21 cellular contexts compared by ENCODE assay signal in the genomic region with DNA sequence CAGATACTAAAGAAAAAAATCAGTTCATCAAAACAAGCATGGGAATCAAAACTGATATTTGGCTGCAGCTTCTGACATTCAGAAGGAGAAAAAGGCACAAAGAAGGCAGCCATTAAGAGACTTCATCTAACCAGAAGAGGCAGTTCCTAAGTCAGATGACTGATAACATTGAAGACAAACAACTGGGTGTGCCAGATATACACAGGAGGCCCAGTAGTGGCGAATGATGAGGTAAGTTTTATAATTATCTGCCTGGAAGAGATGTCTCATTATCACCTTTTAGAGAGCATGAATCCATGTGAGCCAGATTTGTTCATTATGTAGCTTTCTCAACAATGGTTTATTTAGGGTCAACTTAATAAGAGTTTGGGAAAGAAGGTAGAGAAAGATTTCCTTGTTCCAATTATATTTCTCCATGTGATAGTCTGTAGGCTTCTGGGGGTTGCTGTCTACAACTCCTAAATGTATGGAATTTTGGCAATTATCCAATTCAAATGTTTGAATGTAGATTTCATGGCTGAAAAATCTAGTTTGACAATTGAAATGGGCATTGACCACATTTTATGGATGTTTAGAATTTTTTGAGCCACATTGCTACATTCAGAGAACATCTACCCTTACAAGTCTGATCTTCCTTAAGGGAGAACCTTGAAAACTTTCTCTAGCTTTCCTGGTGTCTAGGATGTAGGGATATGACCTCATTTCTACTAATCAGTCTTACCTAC. TPM values are rescaled to one million over a fixed set of nuclear protein-coding genes. Genes with fewer than 3 reads are reported as not detected.
"Had no signal": no experiment of that assay in that cellular context is flagged by ENCODE, and none has a peak within 500 bp of the region (broad histone marks: within the 10 kb centered on the region; RNA-seq: fewer than 3 reads in every experiment).

No MANE protein-coding gene starts in this region.

- H3K27ac Mint-ChIP-seq: activated CD4-positive, alpha-beta T cell treated with anti-CD3 and anti-CD28 coated beads for 36 hours; activated naive CD8-positive, alpha-beta T cell; activated T-helper 1 cell treated with anti-CD3 and anti-CD28 coated beads, Interleukin-12 subunit alpha, Interleukin-12 subunit beta, Interleukin-2, Interleukin-4 antibody, amounts not matched to agents 30 ng/mL and 10 ng/mL and 1 ng/mL, durations not matched to agents 14 hours and 24 hours and 36 hours; endodermal cell; naive B cell; progenitor cell of endocrine pancreas; T-helper 17 cell had no signal

- H3K4me1 Mint-ChIP-seq: activated CD4-positive, alpha-beta T cell treated with anti-CD3 and anti-CD28 coated beads for 36 hours; naive B cell; neural crest cell; T-helper 17 cell had no signal

- FAIRE-seq: colon had no signal

- DNase-seq: activated CD4-positive, alpha-beta T cell treated with anti-CD3 and anti-CD28 coated beads for 36 hours; activated CD4-positive, alpha-beta T cell treated with anti-CD3 and anti-CD28 coated beads, Interleukin-2, amount 50 U/mL, for 48 hours; endodermal cell; gastrocnemius medialis; head of caudate nucleus; left ventricle myocardium superior; naive B cell; stimulated activated CD4-positive, alpha-beta T cell treated with anti-CD3 and anti-CD28 coated beads, Interleukin-2, amount 100 ng/mL, for 24 hours; stimulated activated naive CD8-positive, alpha-beta T cell treated with anti-CD3 and anti-CD28 coated beads, Interleukin-15, Interleukin-2, amounts not matched to agents 100 U/mL and 50 U/mL, for 24 hours; substantia nigra; T-helper 17 cell; tibial artery; uterus; WERI-Rb-1 had no signal

- H3K4me3 Mint-ChIP-seq: activated CD4-positive, alpha-beta T cell treated with anti-CD3 and anti-CD28 coated beads for 36 hours; activated naive CD8-positive, alpha-beta T cell; activated T-helper 1 cell treated with anti-CD3 and anti-CD28 coated beads, Interleukin-12 subunit alpha, Interleukin-12 subunit beta, Interleukin-2, Interleukin-4 antibody, amounts not matched to agents 30 ng/mL and 10 ng/mL and 1 ng/mL, durations not matched to agents 14 hours and 24 hours and 36 hours; endodermal cell; naive B cell; neural crest cell; T-helper 17 cell had no signal

RNA-seq across cellular contexts. Expression of a gene that starts 50.4 kb away (rescaled TPM):
- total RNA-seq: activated CD4-positive, alpha-beta T cell treated with anti-CD3 and anti-CD28 coated beads for 36 hours; activated T-helper 1 cell treated with anti-CD3 and anti-CD28 coated beads, Interleukin-12 subunit alpha, Interleukin-12 subunit beta, Interleukin-2, Interleukin-4 antibody, amounts not matched to agents 30 ng/mL and 10 ng/mL and 1 ng/mL, durations not matched to agents 14 hours and 24 hours and 36 hours; fibroblast of lung; gastrocnemius medialis; left ventricle myocardium superior; skeletal muscle tissue had no signal
